In genomic region chr3:128185630-128186447, GRCh38 we compare ENCODE assay signal across 24 cellular contexts.
"Had no signal": no experiment of that assay in that cellular context is flagged by ENCODE, and none has a peak within 500 bp of the region (broad histone marks: within the 10 kb centered on the region; RNA-seq: fewer than 3 reads in every experiment).

No MANE protein-coding gene starts in this region.

- FAIRE-seq: colon, endothelial cell of umbilical vein, islet of Langerhans, keratinocyte had no signal

- DNase-seq: dermis blood vessel endothelial cell; dorsolateral prefrontal cortex; effector CD4-positive, alpha-beta T cell; effector memory CD4-positive, alpha-beta T cell; foreskin keratinocyte; gastrocnemius medialis; glutamatergic neuron; head of caudate nucleus; heart right ventricle; hippocampal formation; left cardiac atrium; left lung; left ventricle myocardium superior; lower lobe of right lung; mesendoderm; midbrain; naive thymus-derived CD4-positive, alpha-beta T cell had no signal

- H3K27me3 ChIP-seq: dorsolateral prefrontal cortex, esophagus muscularis mucosa, foreskin keratinocyte, gastrocnemius medialis, heart right ventricle, left lung had no signal

- H3K9me3 ChIP-seq: esophagus muscularis mucosa, gastrocnemius medialis, heart right ventricle, left lung, lower lobe of right lung had no signal

- H3K27ac Mint-ChIP-seq: memory B cell had no signal

- H3K27ac ChIP-seq: coronary artery, dorsolateral prefrontal cortex, esophagus muscularis mucosa, foreskin keratinocyte, gastrocnemius medialis, heart right ventricle, left lung, lower lobe of right lung had no signal

- H3K4me1 ChIP-seq: foreskin keratinocyte, left lung, lower lobe of right lung had no signal

- ATAC-seq: foreskin keratinocyte; gastrocnemius medialis; heart right ventricle; left cardiac atrium; left lung; left ventricle myocardium superior; lower lobe of right lung; naive thymus-derived CD4-positive, alpha-beta T cell had no signal

- H3K4me3 Mint-ChIP-seq: memory B cell; naive thymus-derived CD4-positive, alpha-beta T cell had no signal

- H3K27me3 Mint-ChIP-seq: memory B cell; naive thymus-derived CD4-positive, alpha-beta T cell had no signal

- H3K9me3 Mint-ChIP-seq: naive thymus-derived CD4-positive, alpha-beta T cell had no signal

- H3K4me3 ChIP-seq: coronary artery, dorsolateral prefrontal cortex, esophagus muscularis mucosa, gastrocnemius medialis, heart right ventricle, left lung, lower lobe of right lung had no signal

- H3K36me3 ChIP-seq: esophagus muscularis mucosa, gastrocnemius medialis, heart right ventricle, left lung, lower lobe of right lung had no signal
